In genomic region chr10:96276426-96276825, GRCh38 we compare ENCODE assay signal across 30 cellular contexts. TPM values are rescaled to one million over a fixed set of nuclear protein-coding genes. Genes with fewer than 3 reads are reported as not detected.
DNase-seq lines count a peak whose midpoint lies in the region; ATAC-seq, FAIRE-seq and TF ChIP-seq lines count a peak whose summit lies in the region.
"Had no signal": no experiment of that assay in that cellular context is flagged by ENCODE, and none has a peak within 500 bp of the region (broad histone marks: within the 10 kb centered on the region; RNA-seq: fewer than 3 reads in every experiment).

No MANE protein-coding gene starts in this region.

- peak overlapping the region; percentile 41 to 65 for H3K27ac ChIP-seq in breast epithelium
- H3K27ac ChIP-seq: 22Rv1, gastroesophageal sphincter, hepatocyte, SJSA1 had no signal

- no peak for DNase-seq in breast epithelium (ENCODE audit: low spot score in 2 of 2)
- DNase-seq in MCF 10A (ENCODE audit: unreplicated experiment): no peak
- no peak for DNase-seq in naive B cell
- no peak for DNase-seq in GM12892 (ENCODE audit: insufficient read length)
- DNase-seq in NCI-H2196 (lab: John Stamatoyannopoulos, UW; ENCODE audit: unreplicated experiment): no peak
- DNase-seq in stimulated activated naive CD4-positive, alpha-beta T cell treated with Interleukin-2 at 50 U/mL for 16 hours (lab: John Stamatoyannopoulos, UW): no peak
- DNase-seq: activated CD4-positive, alpha-beta T cell treated with anti-CD3 and anti-CD28 coated beads for 1 hour; activated CD8-positive, alpha-beta T cell treated with anti-CD3 and anti-CD28 coated beads for 36 hours; CD4-positive, alpha-beta memory T cell; naive thymus-derived CD8-positive, alpha-beta T cell; NCI-H1694; NCI-H526 treated with DMSO at 0.1 percent for 48 hours; stimulated activated CD4-positive, alpha-beta T cell treated with anti-CD3 and anti-CD28 coated beads, Interleukin-2, amount 100 ng/mL, for 24 hours had no signal

- intact Hi-C loops in breast epithelium (cut with DNase I; ENCODE audit: low total_unique reads): no loop called here
- intact Hi-C loops in MCF 10A (cut with micrococcal nuclease): no loop called here
- intact Hi-C loops in dendritic cell treated with granulocyte-macrophage colony-stimulating factor and Interleukin-4, amounts not matched to agents 40 ng/mL and 50 ng/mL, for 4 days (cut with micrococcal nuclease): no loop called here

- H3K36me3 Mint-ChIP-seq in MCF 10A (ENCODE audit: insufficient read depth, unreplicated experiment) (no peaks in the 10 kb centered on the region), naive B cell (no peaks in the 10 kb centered on the region)
- H3K36me3 Mint-ChIP-seq in dendritic cell treated with granulocyte-macrophage colony-stimulating factor and Interleukin-4, amounts not matched to agents 40 ng/mL and 50 ng/mL, for 4 days (ENCODE audit: low read depth): no peaks in the 10 kb centered on the region
- H3K36me3 Mint-ChIP-seq: activated naive CD8-positive, alpha-beta T cell; CD4-positive, alpha-beta memory T cell; naive thymus-derived CD8-positive, alpha-beta T cell had no signal

- H3K4me1 ChIP-seq in breast epithelium: peaks cover 0 to 8% of the 10 kb centered on the region in 2 donors
- H3K4me1 ChIP-seq: SJSA1 had no signal

- no peaks in the 10 kb centered on the region for H3K27me3 ChIP-seq in breast epithelium
- H3K27me3 ChIP-seq: gastroesophageal sphincter, hepatocyte, SJSA1 had no signal

- ATAC-seq in naive B cell (ENCODE audit: low read depth in 2 of 2) (no peak), HG02885 (IDR thresholded peaks at IDR 0.05; ENCODE audit: poor library complexity, unreplicated experiment) (no peak)
- ATAC-seq: activated CD8-positive, alpha-beta T cell treated with anti-CD3 and anti-CD28 coated beads for 36 hours; gastroesophageal sphincter; naive thymus-derived CD8-positive, alpha-beta T cell had no signal

- H3K9me3 Mint-ChIP-seq in MCF 10A (ENCODE audit: unreplicated experiment) (no peaks in the 10 kb centered on the region), naive B cell (peaks cover 0 to 4% (median 0%) of the 10 kb centered on the region in 7 donors)
- no peaks in the 10 kb centered on the region for H3K9me3 Mint-ChIP-seq in dendritic cell treated with granulocyte-macrophage colony-stimulating factor and Interleukin-4, amounts not matched to agents 40 ng/mL and 50 ng/mL, for 4 days
- H3K9me3 Mint-ChIP-seq: activated CD8-positive, alpha-beta T cell treated with anti-CD3 and anti-CD28 coated beads for 36 hours; CD4-positive, alpha-beta memory T cell; naive thymus-derived CD8-positive, alpha-beta T cell had no signal

- TF ChIP-seq CTCF in breast epithelium (IDR thresholded peaks at IDR 0.05) (no peak), MCF 10A (IDR thresholded peaks at IDR 0.05; ENCODE audit: unreplicated experiment) (no peak)

- H3K36me3 ChIP-seq in breast epithelium: no peaks in the 10 kb centered on the region
- H3K36me3 ChIP-seq: gastroesophageal sphincter, SJSA1 had no signal

- TF ChIP-seq POLR2A in breast epithelium (IDR thresholded peaks at IDR 0.05) (no peak), GM12892 (IDR thresholded peaks at IDR 0.05; ENCODE audit: low read depth, low read length) (no peak)

- no peak overlapping the region for H3K4me3 Mint-ChIP-seq in MCF 10A (ENCODE audit: unreplicated experiment)
- H3K4me3 Mint-ChIP-seq in dendritic cell treated with granulocyte-macrophage colony-stimulating factor and Interleukin-4, amounts not matched to agents 40 ng/mL and 50 ng/mL, for 4 days: no peak overlapping the region
- peak overlapping the region in 6 of 8 donors; percentile 19 to 70 (median 42) for H3K4me3 Mint-ChIP-seq in naive B cell
- H3K4me3 Mint-ChIP-seq: activated CD8-positive, alpha-beta T cell treated with anti-CD3 and anti-CD28 coated beads for 36 hours; activated naive CD8-positive, alpha-beta T cell; CD4-positive, alpha-beta memory T cell; naive thymus-derived CD8-positive, alpha-beta T cell had no signal

- FAIRE-seq in GM12892 (lab: Jason Lieb, UNC): no peak
- FAIRE-seq: urothelium cell line had no signal

- H3K27ac Mint-ChIP-seq in MCF 10A (ENCODE audit: low read depth, unreplicated experiment) (no peak overlapping the region), naive B cell (peak overlapping the region in 5 of 6 donors; percentile 84 to 96 (median 91))
- peak overlapping the region; percentile 34 for H3K27ac Mint-ChIP-seq in dendritic cell treated with granulocyte-macrophage colony-stimulating factor and Interleukin-4, amounts not matched to agents 40 ng/mL and 50 ng/mL, for 4 days
- H3K27ac Mint-ChIP-seq: activated CD8-positive, alpha-beta T cell treated with anti-CD3 and anti-CD28 coated beads for 36 hours; activated naive CD8-positive, alpha-beta T cell had no signal

- BruUV-seq in MCF 10A (replicated peaks; lab: Mats Ljungman, UMichigan): no TSS peak

- peaks cover 32% of the 10 kb centered on the region for H3K4me1 Mint-ChIP-seq in MCF 10A (ENCODE audit: insufficient read depth, unreplicated experiment)
- peaks cover 47% of the 10 kb centered on the region for H3K4me1 Mint-ChIP-seq in dendritic cell treated with granulocyte-macrophage colony-stimulating factor and Interleukin-4, amounts not matched to agents 40 ng/mL and 50 ng/mL, for 4 days (ENCODE audit: low read depth)
- peaks cover 63 to 77% (median 63%) of the 10 kb centered on the region in 3 donors for H3K4me1 Mint-ChIP-seq in naive B cell
- H3K4me1 Mint-ChIP-seq: CD4-positive, alpha-beta memory T cell had no signal

- H3K9me3 ChIP-seq in breast epithelium: no peaks in the 10 kb centered on the region
- H3K9me3 ChIP-seq: gastroesophageal sphincter, SJSA1 had no signal

- H3K27me3 Mint-ChIP-seq in MCF 10A (ENCODE audit: insufficient read depth, unreplicated experiment): no peaks in the 10 kb centered on the region
- H3K27me3 Mint-ChIP-seq in dendritic cell treated with granulocyte-macrophage colony-stimulating factor and Interleukin-4, amounts not matched to agents 40 ng/mL and 50 ng/mL, for 4 days: no peaks in the 10 kb centered on the region
- H3K27me3 Mint-ChIP-seq in naive B cell: no peaks in the 10 kb centered on the region

- CTCF ChIA-PET in MCF 10A (lab: Yijun Ruan, JAX): interaction anchor here (1.6 to 2.7 kb wide), 2 partner anchors 18 to 47 kb away, joined by 5 to 14 read pairs; no protein-coding TSS in a partner anchor

- H3K4me3 ChIP-seq in breast epithelium: no peak overlapping the region
- H3K4me3 ChIP-seq: gastroesophageal sphincter, hepatocyte, SJSA1, smooth muscle cell had no signal

- POLR2A ChIA-PET in MCF 10A (lab: Yijun Ruan, JAX): interaction anchor here (0.6 to 1.4 kb wide), 3 partner anchors 11 to 1919 kb away, joined by 3 to 4 read pairs (median 3); no protein-coding TSS in a partner anchor

RNA-seq across cellular contexts. Expression of gene BLNK, which starts 5.1 kb away (rescaled TPM):
- total RNA-seq in breast epithelium (10 to 100 TPM in 2 of 3 donors, 1 to 10 TPM in 1; 2.9 to 16.0 (median 13.4) TPM), MCF 10A (2022) (1.0 and 1.1 TPM in 2 replicates)
- 100 to 1,000 TPM; 152 to 280 (median 196) TPM for polyA plus RNA-seq in naive B cell (ENCODE audit: low read depth in 6 of 6)
- polyA plus RNA-seq in GM12892 (2012; ENCODE audit: missing spikeins): 106 TPM
- total RNA-seq: LHCN-M2, SJSA1 had no signal
- polyA plus RNA-seq: fibroblast of lung had no signal

RNA-seq across cellular contexts. Expression of gene DNTT, which starts 27.8 kb away (rescaled TPM):
- total RNA-seq in breast epithelium (not detected), MCF 10A (2022) (not detected in 2 replicates)
- polyA plus RNA-seq in naive B cell (ENCODE audit: low read depth in 6 of 6): under 1 TPM in 1 of 6 donors, not detected in 5; 0.21 TPM
- polyA plus RNA-seq in GM12892 (2012; ENCODE audit: missing spikeins): not detected
- total RNA-seq: activated CD8-positive, alpha-beta T cell treated with anti-CD3 and anti-CD28 coated beads for 36 hours; cardiac septum; CD4-positive, alpha-beta memory T cell; fibroblast of lung; gastroesophageal sphincter; H4; hepatocyte; LHCN-M2; mesenteric fat pad; naive thymus-derived CD8-positive, alpha-beta T cell; osteoblast; renal cortical epithelial cell; SJSA1; smooth muscle cell; subcutaneous adipose tissue had no signal
- polyA plus RNA-seq: CD4-positive, alpha-beta memory T cell; fibroblast of lung; naive thymus-derived CD8-positive, alpha-beta T cell; smooth muscle cell had no signal

Comparison
In these comparisons a context has a peak if more than half of its experiments do, and no peak if none do; other contexts are left out.
1. H3K4me3 Mint-ChIP-seq: peak in naive B cell (6 of 8); none in MCF 10A (single experiment) and dendritic cell treated with granulocyte-macrophage colony-stimulating factor and Interleukin-4, amounts not matched to agents 40 ng/mL and 50 ng/mL, for 4 days (single experiment).